30 cellular contexts compared by ENCODE assay signal in the genomic region with DNA sequence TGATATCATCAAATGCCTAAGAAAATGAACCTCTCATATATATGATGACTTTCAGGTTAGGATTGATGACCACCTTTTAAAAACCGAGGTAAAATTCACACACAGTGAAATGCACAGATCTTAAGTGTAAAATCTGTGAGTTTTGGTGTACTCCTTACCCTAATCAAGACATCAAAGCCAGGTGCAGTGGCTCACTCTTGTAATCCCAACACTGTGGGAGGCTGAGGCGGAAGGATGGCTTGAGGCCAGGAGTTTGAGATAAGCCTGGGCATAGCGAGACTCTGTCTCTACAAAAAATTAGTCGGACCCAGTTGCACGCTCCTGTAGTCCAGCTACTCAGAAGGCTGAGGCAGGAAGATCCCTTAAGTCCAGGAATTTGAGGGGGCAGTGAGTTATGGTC.
"Had no signal": no experiment of that assay in that cellular context is flagged by ENCODE, and none has a peak within 500 bp of the region (broad histone marks: within the 10 kb centered on the region; RNA-seq: fewer than 3 reads in every experiment).

No MANE protein-coding gene starts in this region.

- H3K9me3 ChIP-seq: adrenal gland, ascending aorta, ovary, prostate gland, thoracic aorta, uterus had no signal

- DNase-seq: activated CD4-positive, alpha-beta T cell treated with anti-CD3 and anti-CD28 coated beads for 36 hours; activated CD4-positive, CD25-positive, alpha-beta regulatory T cell; activated CD8-positive, alpha-beta memory T cell treated with anti-CD3 and anti-CD28 coated beads, Interleukin-2, amount 10 ng/mL, durations not matched to agents 7 days and 5 days; activated CD8-positive, alpha-beta T cell treated with anti-CD3 and anti-CD28 coated beads, Interleukin-2, amount 10 ng/mL, durations not matched to agents 7 days and 5 days; activated effector memory CD4-positive, alpha-beta T cell treated with Interleukin-2 at 50 U/mL for 16 hours; activated naive CD4-positive, alpha-beta T cell treated with anti-CD3 and anti-CD28 coated beads for 36 hours; activated naive CD8-positive, alpha-beta T cell treated with anti-CD3 and anti-CD28 coated beads for 36 hours; activated T-cell treated with anti-CD3 and anti-CD28 coated beads, Interleukin-2, amount 50 U/mL, for 48 hours; brain microvascular endothelial cell; foreskin fibroblast; heart left ventricle; hypothalamus; immature natural killer cell; kidney; left colon; mammary epithelial cell; midbrain; naive thymus-derived CD4-positive, alpha-beta T cell; ovary; retina; stimulated activated CD4-positive, alpha-beta T cell treated with anti-CD3 and anti-CD28 coated beads, Interleukin-12 subunit alpha, Interleukin-12 subunit beta, amount 100 ng/mL, for 4 hours; stimulated activated CD4-positive, alpha-beta T cell treated with anti-CD3 and anti-CD28 coated beads, Interleukin-4, amount 100 ng/mL, for 1 hour; uterus had no signal

- H3K27ac ChIP-seq: adrenal gland, brain microvascular endothelial cell, heart left ventricle, ovary, prostate gland, skin epidermis, uterus had no signal

- H3K4me1 ChIP-seq: prostate gland, uterus had no signal

- H3K36me3 ChIP-seq: adrenal gland, ascending aorta, brain microvascular endothelial cell, ovary, prostate gland, thoracic aorta, uterus had no signal

- H3K27me3 ChIP-seq: adrenal gland, ascending aorta, brain microvascular endothelial cell, heart left ventricle, ovary, uterus had no signal

- FAIRE-seq: endothelial cell of umbilical vein, kidney had no signal

- H3K4me3 ChIP-seq: adrenal gland, ascending aorta, heart left ventricle, ovary, prostate gland, skin epidermis, thoracic aorta, uterus had no signal

- ATAC-seq: activated CD4-positive, alpha-beta T cell treated with anti-CD3 and anti-CD28 coated beads for 36 hours; activated CD8-positive, alpha-beta memory T cell treated with anti-CD3 and anti-CD28 coated beads, Interleukin-2, amount 10 ng/mL, durations not matched to agents 7 days and 5 days; activated CD8-positive, alpha-beta T cell treated with anti-CD3 and anti-CD28 coated beads, Interleukin-2, amount 10 ng/mL, durations not matched to agents 7 days and 5 days; heart left ventricle; left colon; naive thymus-derived CD4-positive, alpha-beta T cell; sciatic nerve had no signal
